Comparison of ENCODE assay signal across 11 cellular contexts in genomic region chr2:172226244-172227061, GRCh38.
A peak's percentile ranks its signal among the peaks of the same experiment; 100 is the strongest.
DNase-seq lines count a peak whose midpoint lies in the region; ATAC-seq and TF ChIP-seq lines count a peak whose summit lies in the region.
"Had no signal": no experiment of that assay in that cellular context is flagged by ENCODE, and none has a peak within 500 bp of the region (broad histone marks: within the 10 kb centered on the region; RNA-seq: fewer than 3 reads in every experiment).

No MANE protein-coding gene starts in this region.

- TF ChIP-seq CTCF in liver (IDR thresholded peaks at IDR 0.05; ENCODE audit: low read depth, low read length, missing input control) = peak; percentile 12

- peaks cover 0 to 5% (median 0%) of the 10 kb centered on the region in 4 donors for H3K27me3 ChIP-seq in liver (ENCODE audit: control insufficient read depth in 4 of 4, insufficient read depth in 4 of 4, low read length in 3 of 4)
- H3K27me3 ChIP-seq: SJSA1 had no signal

- WGBS in liver = 61% methylated on average over 9 of the region's 9 CpGs

- no peak overlapping the region for H3K27ac ChIP-seq in liver (ENCODE audit: low read depth in 1 of 2, low read length in 2 of 2)
- H3K27ac ChIP-seq: 22Rv1, SJSA1 had no signal

- DNase-seq in DMS53 (lab: John Stamatoyannopoulos, UW) (peak; percentile 47), DMS53 treated with DMSO at 0.1 percent for 48 hours (lab: John Stamatoyannopoulos, UW; ENCODE audit: unreplicated experiment) (no peak), NCI-H2227 (lab: John Stamatoyannopoulos, UW; ENCODE audit: unreplicated experiment) (peak; percentile 16), NCI-H1092 treated with DMSO at 0.1 percent for 48 hours (lab: John Stamatoyannopoulos, UW) (no peak)
- DNase-seq in activated effector memory CD4-positive, alpha-beta T cell treated with anti-CD3 and anti-CD28 coated beads, Interleukin-2, amount 50 U/mL, for 16 hours = peak; percentile 70
- DNase-seq: activated CD8-positive, alpha-beta memory T cell treated with anti-CD3 and anti-CD28 coated beads, Interleukin-2, amount 50 U/mL, for 4 hours had no signal

- no peaks in the 10 kb centered on the region for H3K4me1 ChIP-seq in liver (ENCODE audit: control insufficient read depth in 4 of 4, insufficient read depth in 4 of 4, low read length in 3 of 4)

- no peaks in the 10 kb centered on the region for H3K36me3 ChIP-seq in liver (ENCODE audit: control insufficient read depth in 4 of 4, insufficient read depth in 3 of 4, low read depth in 1 of 4, low read length in 3 of 4)
- H3K36me3 ChIP-seq: SJSA1 had no signal

- TF ChIP-seq RAD21 in liver (IDR thresholded peaks at IDR 0.05) = peak; percentile 37 to 61

- H3K9ac ChIP-seq in liver (ENCODE audit: low read depth in 1 of 2, low read length in 2 of 2) = no peak overlapping the region

- H3K4me3 ChIP-seq in liver (ENCODE audit: low read depth in 1 of 3, low read length in 3 of 3) = no peak overlapping the region
- H3K4me3 ChIP-seq: SJSA1 had no signal

- no peak for ATAC-seq in GM21367 (IDR thresholded peaks at IDR 0.05; ENCODE audit: unreplicated experiment)
- ATAC-seq in HG03095 (IDR thresholded peaks at IDR 0.05; ENCODE audit: unreplicated experiment) = no peak

- H3K9me3 ChIP-seq in liver (ENCODE audit: control insufficient read depth in 4 of 4, low read length in 3 of 4) = no peaks in the 10 kb centered on the region
- H3K9me3 ChIP-seq: SJSA1 had no signal

TF ChIP-seq in liver, 16 proteins besides CTCF, POLR2A, EP300 and RAD21:
- TF ChIP-seq REST (IDR thresholded peaks at IDR 0.05) (no peak), HNF4A (conservative IDR thresholded peaks at IDR 0.05) (peak; percentile 21 to 51)

Comparison
In these comparisons a context has a peak if more than half of its experiments do, and no peak if none do; other contexts are left out.
1. DNase-seq: peak in DMS53 (single experiment), NCI-H2227 (single experiment) and activated effector memory CD4-positive, alpha-beta T cell treated with anti-CD3 and anti-CD28 coated beads, Interleukin-2, amount 50 U/mL, for 16 hours (single experiment); none in DMS53 treated with DMSO at 0.1 percent for 48 hours (single experiment) and NCI-H1092 treated with DMSO at 0.1 percent for 48 hours (single experiment).